1 cellular context compared by ENCODE assay signal in the genomic region with DNA sequence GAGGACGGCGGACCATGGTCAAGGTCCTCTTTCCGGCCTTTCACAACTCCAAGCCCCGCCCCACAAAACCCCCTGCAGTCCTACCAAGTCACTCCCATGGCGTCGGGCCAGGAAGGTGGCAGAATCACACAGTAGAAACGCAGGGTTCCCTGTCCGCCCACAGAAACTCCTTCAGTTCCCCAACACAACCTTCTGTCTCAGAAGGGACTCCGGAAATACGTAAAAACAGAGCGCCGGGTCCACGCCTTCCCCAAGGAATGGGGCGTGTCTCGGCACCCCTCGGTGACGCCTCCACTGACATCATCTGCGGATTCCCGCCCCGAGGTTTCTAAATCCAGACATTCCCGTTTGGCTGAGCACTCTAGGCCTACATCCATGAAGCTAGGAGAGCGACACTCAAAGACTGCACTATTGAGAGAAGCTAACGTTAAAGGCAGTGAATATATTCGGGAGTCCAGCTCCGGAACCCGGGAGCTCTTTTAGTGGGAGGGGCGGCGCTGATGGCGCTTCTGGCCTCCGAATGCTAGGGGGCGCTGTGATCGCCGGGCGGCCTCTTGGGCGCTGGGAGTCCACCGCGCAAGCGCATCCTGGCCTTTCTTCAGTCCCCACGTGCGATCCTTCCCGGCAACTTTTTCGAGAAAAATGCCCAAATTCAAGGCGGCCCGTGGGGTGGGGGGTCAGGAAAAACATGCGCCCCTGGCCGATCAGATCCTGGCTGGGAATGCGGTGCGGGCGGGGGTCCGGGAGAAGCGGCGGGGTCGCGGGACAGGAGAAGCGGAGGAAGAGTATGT.
A peak's percentile ranks its signal among the peaks of the same experiment; 100 is the strongest.
TF ChIP-seq lines count a peak whose summit lies in the region.

A gene with protein sequence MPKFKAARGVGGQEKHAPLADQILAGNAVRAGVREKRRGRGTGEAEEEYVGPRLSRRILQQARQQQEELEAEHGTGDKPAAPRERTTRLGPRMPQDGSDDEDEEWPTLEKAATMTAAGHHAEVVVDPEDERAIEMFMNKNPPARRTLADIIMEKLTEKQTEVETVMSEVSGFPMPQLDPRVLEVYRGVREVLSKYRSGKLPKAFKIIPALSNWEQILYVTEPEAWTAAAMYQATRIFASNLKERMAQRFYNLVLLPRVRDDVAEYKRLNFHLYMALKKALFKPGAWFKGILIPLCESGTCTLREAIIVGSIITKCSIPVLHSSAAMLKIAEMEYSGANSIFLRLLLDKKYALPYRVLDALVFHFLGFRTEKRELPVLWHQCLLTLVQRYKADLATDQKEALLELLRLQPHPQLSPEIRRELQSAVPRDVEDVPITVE (plus strand): TSS at position 579 of the 791 bp plus-strand sequence. CDS start 64 bp downstream, at position 643.
A gene with protein sequence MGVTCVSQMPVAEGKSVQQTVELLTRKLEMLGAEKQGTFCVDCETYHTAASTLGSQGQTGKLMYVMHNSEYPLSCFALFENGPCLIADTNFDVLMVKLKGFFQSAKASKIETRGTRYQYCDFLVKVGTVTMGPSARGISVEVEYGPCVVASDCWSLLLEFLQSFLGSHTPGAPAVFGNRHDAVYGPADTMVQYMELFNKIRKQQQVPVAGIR (minus strand): TSS at position 219 of the 791 bp plus-strand sequence. CDS start 121 bp downstream, at position 98.

TF ChIP-seq in HEK293, 187 proteins besides CTCF, POLR2A, EP300 and RAD21 (continued from another document and continues in another):
- peak; percentile 93 for TF ChIP-seq ZNF561 (tag by site-specific recombination; IDR thresholded peaks at IDR 0.05; ENCODE audit: borderline replicate concordance)
- TF ChIP-seq, protein P1, sequence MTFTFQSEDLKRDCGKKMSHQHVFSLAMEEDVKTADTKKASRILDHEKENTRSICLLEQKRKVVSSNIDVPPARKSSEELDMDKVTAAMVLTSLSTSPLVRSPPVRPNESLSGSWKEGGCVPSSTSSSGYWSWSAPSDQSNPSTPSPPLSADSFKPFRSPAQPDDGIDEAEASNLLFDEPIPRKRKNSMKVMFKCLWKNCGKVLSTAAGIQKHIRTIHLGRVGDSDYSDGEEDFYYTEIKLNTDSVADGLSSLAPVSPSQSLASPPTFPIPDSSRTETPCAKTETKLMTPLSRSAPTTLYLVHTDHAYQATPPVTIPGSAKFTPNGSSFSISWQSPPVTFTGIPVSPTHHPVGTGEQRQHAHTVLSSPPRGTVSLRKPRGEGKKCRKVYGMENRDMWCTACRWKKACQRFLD (tag by site-specific recombination; IDR thresholded peaks at IDR 0.05): no peak
- no peak for TF ChIP-seq ZNF366 (tag by site-specific recombination; conservative IDR thresholded peaks at IDR 0.05)
- TF ChIP-seq HOXD13 (CRISPR knock-in tag; IDR thresholded peaks at IDR 0.05; ENCODE audit: borderline replicate concordance): no peak
- no peak for TF ChIP-seq ZNF596 (tag by site-specific recombination; IDR thresholded peaks at IDR 0.05)
- TF ChIP-seq, protein P2, sequence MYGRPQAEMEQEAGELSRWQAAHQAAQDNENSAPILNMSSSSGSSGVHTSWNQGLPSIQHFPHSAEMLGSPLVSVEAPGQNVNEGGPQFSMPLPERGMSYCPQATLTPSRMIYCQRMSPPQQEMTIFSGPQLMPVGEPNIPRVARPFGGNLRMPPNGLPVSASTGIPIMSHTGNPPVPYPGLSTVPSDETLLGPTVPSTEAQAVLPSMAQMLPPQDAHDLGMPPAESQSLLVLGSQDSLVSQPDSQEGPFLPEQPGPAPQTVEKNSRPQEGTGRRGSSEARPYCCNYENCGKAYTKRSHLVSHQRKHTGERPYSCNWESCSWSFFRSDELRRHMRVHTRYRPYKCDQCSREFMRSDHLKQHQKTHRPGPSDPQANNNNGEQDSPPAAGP (tag by site-specific recombination; IDR thresholded peaks at IDR 0.05): peak; percentile 78
- peak; percentile 90 for TF ChIP-seq ZXDB (tag by site-specific recombination; IDR thresholded peaks at IDR 0.05)
- TF ChIP-seq RBAK (tag by site-specific recombination; IDR thresholded peaks at IDR 0.05): no peak
- peak; percentile 68; the same call in 1 of the 2 replicates for TF ChIP-seq OSR2 (tag by site-specific recombination; IDR thresholded peaks at IDR 0.05)
- TF ChIP-seq, protein P3, sequence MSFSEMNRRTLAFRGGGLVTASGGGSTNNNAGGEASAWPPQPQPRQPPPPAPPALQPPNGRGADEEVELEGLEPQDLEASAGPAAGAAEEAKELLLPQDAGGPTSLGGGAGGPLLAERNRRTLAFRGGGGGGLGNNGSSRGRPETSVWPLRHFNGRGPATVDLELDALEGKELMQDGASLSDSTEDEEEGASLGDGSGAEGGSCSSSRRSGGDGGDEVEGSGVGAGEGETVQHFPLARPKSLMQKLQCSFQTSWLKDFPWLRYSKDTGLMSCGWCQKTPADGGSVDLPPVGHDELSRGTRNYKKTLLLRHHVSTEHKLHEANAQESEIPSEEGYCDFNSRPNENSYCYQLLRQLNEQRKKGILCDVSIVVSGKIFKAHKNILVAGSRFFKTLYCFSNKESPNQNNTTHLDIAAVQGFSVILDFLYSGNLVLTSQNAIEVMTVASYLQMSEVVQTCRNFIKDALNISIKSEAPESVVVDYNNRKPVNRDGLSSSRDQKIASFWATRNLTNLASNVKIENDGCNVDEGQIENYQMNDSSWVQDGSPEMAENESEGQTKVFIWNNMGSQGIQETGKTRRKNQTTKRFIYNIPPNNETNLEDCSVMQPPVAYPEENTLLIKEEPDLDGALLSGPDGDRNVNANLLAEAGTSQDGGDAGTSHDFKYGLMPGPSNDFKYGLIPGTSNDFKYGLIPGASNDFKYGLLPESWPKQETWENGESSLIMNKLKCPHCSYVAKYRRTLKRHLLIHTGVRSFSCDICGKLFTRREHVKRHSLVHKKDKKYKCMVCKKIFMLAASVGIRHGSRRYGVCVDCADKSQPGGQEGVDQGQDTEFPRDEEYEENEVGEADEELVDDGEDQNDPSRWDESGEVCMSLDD (tag by site-specific recombination; IDR thresholded peaks at IDR 0.05): peak; percentile 66
- peak; percentile 54 for TF ChIP-seq ZBTB8A (tag by site-specific recombination; IDR thresholded peaks at IDR 0.05)
- no peak for TF ChIP-seq ZNF621 (tag by site-specific recombination; IDR thresholded peaks at IDR 0.05)
- TF ChIP-seq, protein P4, sequence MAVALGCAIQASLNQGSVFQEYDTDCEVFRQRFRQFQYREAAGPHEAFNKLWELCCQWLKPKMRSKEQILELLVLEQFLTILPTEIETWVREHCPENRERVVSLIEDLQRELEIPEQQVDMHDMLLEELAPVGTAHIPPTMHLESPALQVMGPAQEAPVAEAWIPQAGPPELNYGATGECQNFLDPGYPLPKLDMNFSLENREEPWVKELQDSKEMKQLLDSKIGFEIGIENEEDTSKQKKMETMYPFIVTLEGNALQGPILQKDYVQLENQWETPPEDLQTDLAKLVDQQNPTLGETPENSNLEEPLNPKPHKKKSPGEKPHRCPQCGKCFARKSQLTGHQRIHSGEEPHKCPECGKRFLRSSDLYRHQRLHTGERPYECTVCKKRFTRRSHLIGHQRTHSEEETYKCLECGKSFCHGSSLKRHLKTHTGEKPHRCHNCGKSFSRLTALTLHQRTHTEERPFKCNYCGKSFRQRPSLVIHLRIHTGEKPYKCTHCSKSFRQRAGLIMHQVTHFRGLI (tag by site-specific recombination; IDR thresholded peaks at IDR 0.05): no peak
- TF ChIP-seq, protein P5, sequence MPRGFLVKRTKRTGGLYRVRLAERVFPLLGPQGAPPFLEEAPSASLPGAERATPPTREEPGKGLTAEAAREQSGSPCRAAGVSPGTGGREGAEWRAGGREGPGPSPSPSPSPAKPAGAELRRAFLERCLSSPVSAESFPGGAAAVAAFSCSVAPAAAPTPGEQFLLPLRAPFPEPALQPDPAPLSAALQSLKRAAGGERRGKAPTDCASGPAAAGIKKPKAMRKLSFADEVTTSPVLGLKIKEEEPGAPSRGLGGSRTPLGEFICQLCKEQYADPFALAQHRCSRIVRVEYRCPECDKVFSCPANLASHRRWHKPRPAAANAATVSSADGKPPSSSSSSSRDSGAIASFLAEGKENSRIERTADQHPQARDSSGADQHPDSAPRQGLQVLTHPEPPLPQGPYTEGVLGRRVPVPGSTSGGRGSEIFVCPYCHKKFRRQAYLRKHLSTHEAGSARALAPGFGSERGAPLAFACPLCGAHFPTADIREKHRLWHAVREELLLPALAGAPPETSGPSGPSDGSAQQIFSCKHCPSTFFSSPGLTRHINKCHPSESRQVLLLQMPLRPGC (tag by site-specific recombination; IDR thresholded peaks at IDR 0.05): peak; percentile 9; the same call in 1 of the 2 replicates
- TF ChIP-seq ZNF624 (tag by site-specific recombination; IDR thresholded peaks at IDR 0.05): no peak
- TF ChIP-seq ZNF274 (IDR thresholded peaks at IDR 0.05; ENCODE audit: low read length): no peak
- TF ChIP-seq ZNF274 (tag by site-specific recombination; IDR thresholded peaks at IDR 0.05; ENCODE audit: borderline replicate concordance): no peak
- TF ChIP-seq ZNF423 (tag by site-specific recombination; IDR thresholded peaks at IDR 0.05): no peak
- TF ChIP-seq, protein P6, sequence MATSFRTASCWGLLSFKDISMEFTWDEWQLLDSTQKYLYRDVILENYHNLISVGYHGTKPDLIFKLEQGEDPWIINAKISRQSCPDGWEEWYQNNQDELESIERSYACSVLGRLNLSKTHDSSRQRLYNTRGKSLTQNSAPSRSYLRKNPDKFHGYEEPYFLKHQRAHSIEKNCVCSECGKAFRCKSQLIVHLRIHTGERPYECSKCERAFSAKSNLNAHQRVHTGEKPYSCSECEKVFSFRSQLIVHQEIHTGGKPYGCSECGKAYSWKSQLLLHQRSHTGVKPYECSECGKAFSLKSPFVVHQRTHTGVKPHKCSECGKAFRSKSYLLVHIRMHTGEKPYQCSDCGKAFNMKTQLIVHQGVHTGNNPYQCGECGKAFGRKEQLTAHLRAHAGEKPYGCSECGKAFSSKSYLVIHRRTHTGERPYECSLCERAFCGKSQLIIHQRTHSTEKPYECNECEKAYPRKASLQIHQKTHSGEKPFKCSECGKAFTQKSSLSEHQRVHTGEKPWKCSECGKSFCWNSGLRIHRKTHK (tag by site-specific recombination; IDR thresholded peaks at IDR 0.05): no peak
- TF ChIP-seq ZNF529 (tag by site-specific recombination; IDR thresholded peaks at IDR 0.05; ENCODE audit: insufficient replicate concordance): no peak
- TF ChIP-seq ZNF184 (tag by site-specific recombination; IDR thresholded peaks at IDR 0.05): no peak
- TF ChIP-seq, protein P7, sequence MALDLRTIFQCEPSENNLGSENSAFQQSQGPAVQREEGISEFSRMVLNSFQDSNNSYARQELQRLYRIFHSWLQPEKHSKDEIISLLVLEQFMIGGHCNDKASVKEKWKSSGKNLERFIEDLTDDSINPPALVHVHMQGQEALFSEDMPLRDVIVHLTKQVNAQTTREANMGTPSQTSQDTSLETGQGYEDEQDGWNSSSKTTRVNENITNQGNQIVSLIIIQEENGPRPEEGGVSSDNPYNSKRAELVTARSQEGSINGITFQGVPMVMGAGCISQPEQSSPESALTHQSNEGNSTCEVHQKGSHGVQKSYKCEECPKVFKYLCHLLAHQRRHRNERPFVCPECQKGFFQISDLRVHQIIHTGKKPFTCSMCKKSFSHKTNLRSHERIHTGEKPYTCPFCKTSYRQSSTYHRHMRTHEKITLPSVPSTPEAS (tag by site-specific recombination; IDR thresholded peaks at IDR 0.05): no peak
- TF ChIP-seq ZNF266 (tag by site-specific recombination; IDR thresholded peaks at IDR 0.05; ENCODE audit: low read depth): no peak
- TF ChIP-seq, protein P8, sequence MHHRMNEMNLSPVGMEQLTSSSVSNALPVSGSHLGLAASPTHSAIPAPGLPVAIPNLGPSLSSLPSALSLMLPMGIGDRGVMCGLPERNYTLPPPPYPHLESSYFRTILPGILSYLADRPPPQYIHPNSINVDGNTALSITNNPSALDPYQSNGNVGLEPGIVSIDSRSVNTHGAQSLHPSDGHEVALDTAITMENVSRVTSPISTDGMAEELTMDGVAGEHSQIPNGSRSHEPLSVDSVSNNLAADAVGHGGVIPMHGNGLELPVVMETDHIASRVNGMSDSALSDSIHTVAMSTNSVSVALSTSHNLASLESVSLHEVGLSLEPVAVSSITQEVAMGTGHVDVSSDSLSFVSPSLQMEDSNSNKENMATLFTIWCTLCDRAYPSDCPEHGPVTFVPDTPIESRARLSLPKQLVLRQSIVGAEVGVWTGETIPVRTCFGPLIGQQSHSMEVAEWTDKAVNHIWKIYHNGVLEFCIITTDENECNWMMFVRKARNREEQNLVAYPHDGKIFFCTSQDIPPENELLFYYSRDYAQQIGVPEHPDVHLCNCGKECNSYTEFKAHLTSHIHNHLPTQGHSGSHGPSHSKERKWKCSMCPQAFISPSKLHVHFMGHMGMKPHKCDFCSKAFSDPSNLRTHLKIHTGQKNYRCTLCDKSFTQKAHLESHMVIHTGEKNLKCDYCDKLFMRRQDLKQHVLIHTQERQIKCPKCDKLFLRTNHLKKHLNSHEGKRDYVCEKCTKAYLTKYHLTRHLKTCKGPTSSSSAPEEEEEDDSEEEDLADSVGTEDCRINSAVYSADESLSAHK (tag by site-specific recombination; IDR thresholded peaks at IDR 0.05): peak; percentile 97
- no peak for TF ChIP-seq HOXA7 (CRISPR knock-in tag; IDR thresholded peaks at IDR 0.05; ENCODE audit: borderline replicate concordance)
- no peak for TF ChIP-seq ZFP3 (tag by site-specific recombination; IDR thresholded peaks at IDR 0.05; ENCODE audit: low read depth)
- no peak for TF ChIP-seq ZNF510 (tag by site-specific recombination; IDR thresholded peaks at IDR 0.05; ENCODE audit: insufficient replicate concordance)
- TF ChIP-seq, protein P9, sequence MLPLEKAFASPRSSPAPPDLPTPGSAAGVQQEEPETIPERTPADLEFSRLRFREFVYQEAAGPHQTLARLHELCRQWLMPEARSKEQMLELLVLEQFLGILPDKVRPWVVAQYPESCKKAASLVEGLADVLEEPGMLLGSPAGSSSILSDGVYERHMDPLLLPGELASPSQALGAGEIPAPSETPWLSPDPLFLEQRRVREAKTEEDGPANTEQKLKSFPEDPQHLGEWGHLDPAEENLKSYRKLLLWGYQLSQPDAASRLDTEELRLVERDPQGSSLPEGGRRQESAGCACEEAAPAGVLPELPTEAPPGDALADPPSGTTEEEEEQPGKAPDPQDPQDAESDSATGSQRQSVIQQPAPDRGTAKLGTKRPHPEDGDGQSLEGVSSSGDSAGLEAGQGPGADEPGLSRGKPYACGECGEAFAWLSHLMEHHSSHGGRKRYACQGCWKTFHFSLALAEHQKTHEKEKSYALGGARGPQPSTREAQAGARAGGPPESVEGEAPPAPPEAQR (tag by site-specific recombination; IDR thresholded peaks at IDR 0.05): no peak; the same call in 1 of the 2 replicates
- TF ChIP-seq ZNF169 (tag by site-specific recombination; IDR thresholded peaks at IDR 0.05): no peak
- peak; percentile 91 for TF ChIP-seq ZNF600 (tag by site-specific recombination; IDR thresholded peaks at IDR 0.05)
- TF ChIP-seq, protein P10, sequence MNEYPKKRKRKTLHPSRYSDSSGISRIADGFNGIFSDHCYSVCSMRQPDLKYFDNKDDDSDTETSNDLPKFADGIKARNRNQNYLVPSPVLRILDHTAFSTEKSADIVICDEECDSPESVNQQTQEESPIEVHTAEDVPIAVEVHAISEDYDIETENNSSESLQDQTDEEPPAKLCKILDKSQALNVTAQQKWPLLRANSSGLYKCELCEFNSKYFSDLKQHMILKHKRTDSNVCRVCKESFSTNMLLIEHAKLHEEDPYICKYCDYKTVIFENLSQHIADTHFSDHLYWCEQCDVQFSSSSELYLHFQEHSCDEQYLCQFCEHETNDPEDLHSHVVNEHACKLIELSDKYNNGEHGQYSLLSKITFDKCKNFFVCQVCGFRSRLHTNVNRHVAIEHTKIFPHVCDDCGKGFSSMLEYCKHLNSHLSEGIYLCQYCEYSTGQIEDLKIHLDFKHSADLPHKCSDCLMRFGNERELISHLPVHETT (tag by site-specific recombination; IDR thresholded peaks at IDR 0.05): peak; percentile 80; the same call in 1 of the 2 replicates
- TF ChIP-seq ZNF747 (tag by site-specific recombination; IDR thresholded peaks at IDR 0.05): no peak
- no peak for TF ChIP-seq ZNF791 (tag by site-specific recombination; IDR thresholded peaks at IDR 0.05)
- no peak for TF ChIP-seq ZNF433 (tag by site-specific recombination; IDR thresholded peaks at IDR 0.05; ENCODE audit: low read depth)
- peak; percentile 59; the same call in 1 of the 2 replicates for TF ChIP-seq ZNF660 (tag by site-specific recombination; IDR thresholded peaks at IDR 0.05)
- TF ChIP-seq ZBTB48 (tag by site-specific recombination; IDR thresholded peaks at IDR 0.05): peak; percentile 76; the same call in 1 of the 2 replicates
- TF ChIP-seq BCL11A (tag by site-specific recombination; IDR thresholded peaks at IDR 0.05; ENCODE audit: low read depth): no peak
